In the genomic region with DNA sequence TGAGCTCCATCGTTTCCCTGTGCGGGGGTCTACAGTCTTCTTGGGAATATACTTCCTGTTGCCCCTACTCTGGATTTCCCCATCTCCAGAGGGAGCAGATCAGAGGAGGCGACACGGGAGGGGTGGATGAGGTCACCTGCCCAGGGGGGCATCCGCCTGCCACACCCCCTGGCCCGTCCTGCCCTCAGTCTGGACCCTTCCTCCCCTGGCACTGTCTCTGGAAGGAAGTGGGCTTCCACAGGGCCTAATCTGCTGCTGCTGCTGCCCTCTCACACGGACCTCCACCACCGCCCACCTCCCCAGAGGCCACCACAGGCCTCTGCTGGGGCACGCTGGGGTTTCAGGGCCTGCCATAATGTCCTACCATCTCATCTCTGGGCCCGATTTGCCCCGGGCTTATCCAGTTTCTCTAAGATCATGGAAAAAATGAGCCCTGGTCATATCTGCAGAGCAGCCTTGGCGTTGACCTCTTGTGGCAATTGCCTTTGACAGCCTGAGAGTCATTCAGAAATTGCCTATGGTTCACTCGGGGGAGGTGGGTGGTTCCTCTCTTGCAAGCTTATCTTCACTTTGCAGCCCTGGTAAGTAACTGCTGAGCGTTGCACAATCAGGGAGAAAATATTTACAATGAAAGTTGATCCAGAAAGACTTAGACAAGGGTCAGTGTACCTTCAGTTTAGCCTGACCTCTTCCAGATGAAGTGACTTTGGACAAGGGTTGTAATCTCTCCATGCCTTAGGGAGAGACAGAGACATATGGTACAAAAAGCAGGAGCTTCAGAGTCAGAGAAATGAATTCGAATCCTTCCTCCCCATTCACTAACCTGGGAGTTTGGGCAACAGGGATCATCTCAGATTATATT, we compare ENCODE assay signal across 1 cellular context.
TF ChIP-seq lines count a peak whose summit lies in the region.

No MANE protein-coding gene starts in this region.

TF ChIP-seq in GM12878, 131 proteins besides CTCF, POLR2A, EP300 and RAD21 (continued from another document):
- TF ChIP-seq, protein P1, sequence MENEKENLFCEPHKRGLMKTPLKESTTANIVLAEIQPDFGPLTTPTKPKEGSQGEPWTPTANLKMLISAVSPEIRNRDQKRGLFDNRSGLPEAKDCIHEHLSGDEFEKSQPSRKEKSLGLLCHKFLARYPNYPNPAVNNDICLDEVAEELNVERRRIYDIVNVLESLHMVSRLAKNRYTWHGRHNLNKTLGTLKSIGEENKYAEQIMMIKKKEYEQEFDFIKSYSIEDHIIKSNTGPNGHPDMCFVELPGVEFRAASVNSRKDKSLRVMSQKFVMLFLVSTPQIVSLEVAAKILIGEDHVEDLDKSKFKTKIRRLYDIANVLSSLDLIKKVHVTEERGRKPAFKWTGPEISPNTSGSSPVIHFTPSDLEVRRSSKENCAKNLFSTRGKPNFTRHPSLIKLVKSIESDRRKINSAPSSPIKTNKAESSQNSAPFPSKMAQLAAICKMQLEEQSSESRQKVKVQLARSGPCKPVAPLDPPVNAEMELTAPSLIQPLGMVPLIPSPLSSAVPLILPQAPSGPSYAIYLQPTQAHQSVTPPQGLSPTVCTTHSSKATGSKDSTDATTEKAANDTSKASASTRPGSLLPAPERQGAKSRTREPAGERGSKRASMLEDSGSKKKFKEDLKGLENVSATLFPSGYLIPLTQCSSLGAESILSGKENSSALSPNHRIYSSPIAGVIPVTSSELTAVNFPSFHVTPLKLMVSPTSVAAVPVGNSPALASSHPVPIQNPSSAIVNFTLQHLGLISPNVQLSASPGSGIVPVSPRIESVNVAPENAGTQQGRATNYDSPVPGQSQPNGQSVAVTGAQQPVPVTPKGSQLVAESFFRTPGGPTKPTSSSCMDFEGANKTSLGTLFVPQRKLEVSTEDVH (IDR thresholded peaks at IDR 0.05; ENCODE audit: low read depth, partially characterized antibody), result no peak
- TF ChIP-seq BACH1 (IDR thresholded peaks at IDR 0.05; ENCODE audit: borderline replicate concordance) (no peak), ZNF217 (IDR thresholded peaks at IDR 0.05) (no peak), NR2F1 (conservative IDR thresholded peaks at IDR 0.05) (0 out of 2 replicates have a peak, but pooled peaks have one; percentile 20), CREM (IDR thresholded peaks at IDR 0.05; ENCODE audit: low read depth) (0 out of 2 replicates have a peak, but pooled peaks have one; percentile 27), TCF3 (IDR thresholded peaks at IDR 0.05; ENCODE audit: borderline replicate concordance, insufficient read depth, low read depth, low read length) (no peak), CBFB (IDR thresholded peaks at IDR 0.05; ENCODE audit: low read depth) (no peak), TCF7 (IDR thresholded peaks at IDR 0.05; ENCODE audit: borderline replicate concordance) (no peak)
- TF ChIP-seq, protein P2, sequence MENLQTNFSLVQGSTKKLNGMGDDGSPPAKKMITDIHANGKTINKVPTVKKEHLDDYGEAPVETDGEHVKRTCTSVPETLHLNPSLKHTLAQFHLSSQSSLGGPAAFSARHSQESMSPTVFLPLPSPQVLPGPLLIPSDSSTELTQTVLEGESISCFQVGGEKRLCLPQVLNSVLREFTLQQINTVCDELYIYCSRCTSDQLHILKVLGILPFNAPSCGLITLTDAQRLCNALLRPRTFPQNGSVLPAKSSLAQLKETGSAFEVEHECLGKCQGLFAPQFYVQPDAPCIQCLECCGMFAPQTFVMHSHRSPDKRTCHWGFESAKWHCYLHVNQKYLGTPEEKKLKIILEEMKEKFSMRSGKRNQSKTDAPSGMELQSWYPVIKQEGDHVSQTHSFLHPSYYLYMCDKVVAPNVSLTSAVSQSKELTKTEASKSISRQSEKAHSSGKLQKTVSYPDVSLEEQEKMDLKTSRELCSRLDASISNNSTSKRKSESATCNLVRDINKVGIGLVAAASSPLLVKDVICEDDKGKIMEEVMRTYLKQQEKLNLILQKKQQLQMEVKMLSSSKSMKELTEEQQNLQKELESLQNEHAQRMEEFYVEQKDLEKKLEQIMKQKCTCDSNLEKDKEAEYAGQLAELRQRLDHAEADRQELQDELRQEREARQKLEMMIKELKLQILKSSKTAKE (IDR thresholded peaks at IDR 0.05; ENCODE audit: low read depth, poor library complexity, severe bottlenecking), result no peak
- TF ChIP-seq, protein P3, sequence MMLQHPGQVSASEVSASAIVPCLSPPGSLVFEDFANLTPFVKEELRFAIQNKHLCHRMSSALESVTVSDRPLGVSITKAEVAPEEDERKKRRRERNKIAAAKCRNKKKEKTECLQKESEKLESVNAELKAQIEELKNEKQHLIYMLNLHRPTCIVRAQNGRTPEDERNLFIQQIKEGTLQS (IDR thresholded peaks at IDR 0.05; ENCODE audit: borderline replicate concordance, extremely low read depth, low read depth, low read length), result no peak
